Comparison of ENCODE assay signal across 26 cellular contexts in genomic region chr9:130888146-130888885, GRCh38. TPM values are rescaled to one million over a fixed set of nuclear protein-coding genes. Genes with fewer than 3 reads are reported as not detected.
"Had no signal": no experiment of that assay in that cellular context is flagged by ENCODE, and none has a peak within 500 bp of the region (broad histone marks: within the 10 kb centered on the region; RNA-seq: fewer than 3 reads in every experiment).

No MANE protein-coding gene starts in this region.

- DNase-seq: activated CD4-positive, alpha-beta T cell treated with anti-CD3 and anti-CD28 coated beads for 48 hours; activated CD4-positive, alpha-beta T cell treated with anti-CD3 and anti-CD28 coated beads, Interleukin-2, amount 50 U/mL, for 4 hours; activated CD8-positive, alpha-beta memory T cell treated with anti-CD3 and anti-CD28 coated beads, Interleukin-2, amount 50 U/mL, for 48 hours; activated CD8-positive, alpha-beta T cell treated with anti-CD3 and anti-CD28 coated beads, Interleukin-2, amount 10 ng/mL, durations not matched to agents 7 days and 5 days; activated T-cell treated with anti-CD3 and anti-CD28 coated beads, Interleukin-2, amount 50 U/mL, for 1 hour; brain microvascular endothelial cell; KG1; NCI-H1092; NCI-H1417; NCI-H1694; NCI-H2029; NCI-H2107; NCI-H2171 treated with DMSO at 0.1 percent for 48 hours; NCI-H226; NCI-H526 treated with DMSO at 0.1 percent for 48 hours; NCI-H82; Right ventricle myocardium superior; SJCRH30 had no signal

- H3K27me3 ChIP-seq: brain microvascular endothelial cell, cardiac muscle cell, SJCRH30 had no signal

- H3K4me1 ChIP-seq: SJCRH30 had no signal

- H3K4me3 ChIP-seq: cardiac muscle cell, SJCRH30 had no signal

- H3K27ac ChIP-seq: brain microvascular endothelial cell, cardiac muscle cell, SJCRH30 had no signal

- ATAC-seq: activated CD4-positive, CD25-positive, alpha-beta regulatory T cell treated with anti-CD3 and anti-CD28 coated beads, Interleukin-2, amount 50 U/mL, for 24 hours; activated CD8-positive, alpha-beta T cell treated with anti-CD3 and anti-CD28 coated beads, Interleukin-2, amount 10 ng/mL, durations not matched to agents 7 days and 5 days; SK-N-SH treated with all-trans-retinoic acid at 6 μM for 48 hours had no signal

- H3K9me3 ChIP-seq: SJCRH30 had no signal

RNA-seq across cellular contexts. Expression of gene QRFP, which starts 8.3 kb away (rescaled TPM):
- total RNA-seq: activated CD8-positive, alpha-beta T cell treated with anti-CD3 and anti-CD28 coated beads, Interleukin-2, amount 10 ng/mL, durations not matched to agents 7 days and 5 days; cardiac muscle cell; LHCN-M2; M059J; NCI-H460; OCI-LY7; Right ventricle myocardium superior; RPMI7951; SJCRH30 had no signal

RNA-seq across cellular contexts. Expression of gene FIBCD1, which starts 50.7 kb away (rescaled TPM):
- total RNA-seq: activated CD8-positive, alpha-beta T cell treated with anti-CD3 and anti-CD28 coated beads, Interleukin-2, amount 10 ng/mL, durations not matched to agents 7 days and 5 days; OCI-LY7 had no signal
